8 cellular contexts compared by ENCODE assay signal in genomic region chr10:13586676-13587355, GRCh38. TPM values are rescaled to one million over a fixed set of nuclear protein-coding genes. Genes with fewer than 3 reads are reported as not detected.
DNase-seq lines count a peak whose midpoint lies in the region; ATAC-seq, FAIRE-seq and TF ChIP-seq lines count a peak whose summit lies in the region.

Gene PRPF18 (plus strand): TSS chr10:13586965. CDS start chr10:13587087, 122 bp downstream.

- CTCF ChIA-PET in CD8-positive, alpha-beta T cell (lab: Charles Lee), result interaction anchor here (1.0 to 1.8 kb wide), 4 partner anchors 18 to 236 kb away, joined by 3 to 5 read pairs (median 4); no protein-coding TSS in a partner anchor
- CTCF ChIA-PET in HepG2 (lab: Yijun Ruan, JAX; ENCODE audit: low intra/inter-chr PET ratio, low total read pairs), result no interaction called here

- no peaks in the 10 kb centered on the region for H4K20me1 ChIP-seq in HepG2 (ENCODE audit: insufficient read depth, low read length)

- no peak; the same call in 1 of the 2 replicates for TF ChIP-seq RAD21 in HepG2 (CRISPR knock-in tag; IDR thresholded peaks at IDR 0.05)

- peak within 1 kb of the TSS; percentile 99 for H3K27ac Mint-ChIP-seq in CD8-positive, alpha-beta T cell

- WGBS in HepG2 (ENCODE audit: low lambda C conversion rate), result under 1% methylated on average over 36 of the region's 38 CpGs

- peak; percentile 96 for TF ChIP-seq CTCF in CD8-positive, alpha-beta T cell (IDR thresholded peaks at IDR 0.05)
- peak; percentile 94 for TF ChIP-seq CTCF in HepG2 (CRISPR knock-in tag; IDR thresholded peaks at IDR 0.05)

- H3K27me3 Mint-ChIP-seq in CD8-positive, alpha-beta T cell (ENCODE audit: low read depth), result peaks cover 18% of the 10 kb centered on the region

- H3K4me3 Mint-ChIP-seq in CD8-positive, alpha-beta T cell, result peak within 1 kb of the TSS; percentile 100

- peaks cover 7% of the 10 kb centered on the region for H3K79me2 ChIP-seq in HepG2 (ENCODE audit: insufficient read depth, low read length)

- no TSS peak for BruUV-seq in HepG2 (replicated peaks; lab: Mats Ljungman, UMichigan)

- no peaks in the 10 kb centered on the region for H3K9me3 Mint-ChIP-seq in CD8-positive, alpha-beta T cell

- H3K4me1 Mint-ChIP-seq in CD8-positive, alpha-beta T cell (ENCODE audit: low read depth), result peaks cover 41% of the 10 kb centered on the region

- H3K9me3 ChIP-seq in CD8-positive, alpha-beta T cell (ENCODE audit: low read length), result no peaks in the 10 kb centered on the region
- H3K9me3 ChIP-seq in HepG2 (ENCODE audit: low read length), result no peaks in the 10 kb centered on the region

- H3K36me3 ChIP-seq in CD8-positive, alpha-beta T cell (ENCODE audit: insufficient read depth, low read length), result no peaks in the 10 kb centered on the region
- H3K36me3 ChIP-seq in HepG2 (replicated peaks in 1 of 2; ENCODE audit: control insufficient read depth in 1 of 2, insufficient read depth in 2 of 2, low read length in 2 of 2), result peaks cover 0 to 2% of the 10 kb centered on the region in 2 experiments; a peak in 2 of 5 replicates

- H3K4me1 ChIP-seq in CD8-positive, alpha-beta T cell (ENCODE audit: insufficient read depth, low read length), result peaks cover 16% of the 10 kb centered on the region
- H3K4me1 ChIP-seq in HepG2 (ENCODE audit: insufficient read depth, low read length), result peaks cover 32% of the 10 kb centered on the region

- peak within 1 kb of the TSS; percentile 94 for H2AFZ ChIP-seq in HepG2 (ENCODE audit: low read length)

- ATAC-seq in CD8-positive, alpha-beta T cell, result peak; percentile 99
- ATAC-seq in GM19438 (IDR thresholded peaks at IDR 0.05; ENCODE audit: low read depth, unreplicated experiment) (peak; percentile 99), HG03575 (IDR thresholded peaks at IDR 0.05; ENCODE audit: extremely low read depth, insufficient number of reproducible peaks, low FRiP score, unreplicated experiment) (peak; percentile 89), HepG2 (peak; percentile 97)

- H3K9ac ChIP-seq in HepG2 (ENCODE audit: insufficient read depth, low read depth, low read length), result peak within 1 kb of the TSS; percentile 74

- POLR2A ChIA-PET in CD8-positive, alpha-beta T cell (lab: Charles Lee), result interaction anchor here (0.5 to 1.4 kb wide), 7 partner anchors 31 to 1306 kb away, joined by 3 to 5 read pairs (median 4); partner anchors contain the start of gene SUV39H2
- POLR2A ChIA-PET in HepG2 (lab: Yijun Ruan, JAX), result interaction anchor here (1.2 kb wide), 1 partner anchor 13 kb away, joined by 4 read pairs; no protein-coding TSS in a partner anchor

- peak within 1 kb of the TSS; percentile 97 for H3K4me3 ChIP-seq in CD8-positive, alpha-beta T cell (ENCODE audit: low read depth, low read length)
- H3K4me3 ChIP-seq in HepG2 (replicated peaks in 1 of 3; ENCODE audit: insufficient read depth in 1 of 3, low read depth in 2 of 3, low read length in 3 of 3), result peak within 1 kb of the TSS; percentile 69 to 95 (median 89)

- peak; percentile 66 for FAIRE-seq in HepG2 (lab: Jason Lieb, UNC)

- H3K27ac ChIP-seq in CD8-positive, alpha-beta T cell (ENCODE audit: low read depth, low read length), result peak within 1 kb of the TSS; percentile 69
- H3K27ac ChIP-seq in HepG2 (ENCODE audit: extremely low read length, insufficient read depth, low read length), result peak within 1 kb of the TSS; percentile 25

- TF ChIP-seq POLR2A in HepG2 (IDR thresholded peaks at IDR 0.05; ENCODE audit: insufficient read depth in 1 of 2, low read depth in 2 of 2, low read length in 2 of 2), result peak; percentile 71

- in situ Hi-C loops in HepG2 (cut with HindIII; ENCODE audit: extremely low pct_ligation_motif_present, low pct_unique_long_range_greater_than_20kb), result no loop called here

- intact Hi-C loops in CD8-positive, alpha-beta T cell (cut with DNase I, micrococcal nuclease), result loop anchor here (1.0 to 10.0 kb wide), 17 partner anchors 190 to 1510 kb away; partner anchors contain the start of genes CDC123 (in 2 of the 2), DCLRE1C (in 2 of the 2), MCM10 (in 2 of the 2) and NUDT5 (in 2 of the 2)
- intact Hi-C loops in HepG2 (cut with micrococcal nuclease; ENCODE audit: unreplicated experiment), result loop anchor here (1.0 kb wide), 1 partner anchor 215 kb away; no protein-coding TSS in a partner anchor

- H3K36me3 Mint-ChIP-seq in CD8-positive, alpha-beta T cell, result peaks cover 15% of the 10 kb centered on the region

- DNase-seq in CD8-positive, alpha-beta T cell, result peak; percentile 92 to 97 (median 94)
- DNase-seq in NCI-H82 (lab: John Stamatoyannopoulos, UW) (peak; percentile 95), dermis microvascular lymphatic vessel endothelial cell (ENCODE audit: low read depth in 2 of 2) (peak; percentile 84 to 94), HepG2 (ENCODE audit: low spot score) (peak; percentile 92)
- DNase-seq in activated CD4-positive, alpha-beta T cell treated with anti-CD3 and anti-CD28 coated beads, Interleukin-2, amount 50 U/mL, for 48 hours, result peak; percentile 94 to 95
- DNase-seq in stimulated activated CD4-positive, alpha-beta T cell treated with anti-CD3 and anti-CD28 coated beads, Interleukin-4, amount 100 ng/mL, for 1 hour, result peak; percentile 96

- H3K4me2 ChIP-seq in HepG2 (ENCODE audit: low read depth, low read length), result peak within 1 kb of the TSS; percentile 77

- peaks cover 3% of the 10 kb centered on the region for H3K27me3 ChIP-seq in CD8-positive, alpha-beta T cell (ENCODE audit: insufficient read depth, low read length)
- H3K27me3 ChIP-seq in HepG2 (ENCODE audit: control insufficient read depth in 1 of 2, insufficient read depth in 2 of 2, low read length in 2 of 2), result peaks cover 0 to 8% of the 10 kb centered on the region in 2 experiments; a peak in 1 of 5 replicates

- peak in 1 of 2 experiments; percentile 19; a peak in 1 of 4 replicates for TF ChIP-seq EP300 in HepG2 (IDR thresholded peaks at IDR 0.05; ENCODE audit: low read depth in 2 of 2, low read length in 2 of 2)
- TF ChIP-seq EP300 in HepG2 (CRISPR knock-in tag; IDR thresholded peaks at IDR 0.05; ENCODE audit: borderline replicate concordance), result no peak; the same call in 1 of the 2 replicates

TF ChIP-seq in HepG2, 621 proteins besides CTCF, POLR2A, EP300 and RAD21 (continues in another document):
- peak; percentile 98 for TF ChIP-seq POGZ (CRISPR knock-in tag; IDR thresholded peaks at IDR 0.05)
- TF ChIP-seq ZNF703 (CRISPR knock-in tag; IDR thresholded peaks at IDR 0.05; ENCODE audit: borderline replicate concordance), result no peak
- peak; percentile 56; the same call in 1 of the 2 replicates for TF ChIP-seq DRAP1 (CRISPR knock-in tag; IDR thresholded peaks at IDR 0.05)
- TF ChIP-seq ZZZ3 (CRISPR knock-in tag; IDR thresholded peaks at IDR 0.05; ENCODE audit: borderline replicate concordance), result peak; percentile 66; the same call in 1 of the 2 replicates
- peak; percentile 60; the same call in 1 of the 2 replicates for TF ChIP-seq ZNF639 (CRISPR knock-in tag; conservative IDR thresholded peaks at IDR 0.05)
- no peak for TF ChIP-seq ETS1 (CRISPR knock-in tag; IDR thresholded peaks at IDR 0.05)
- TF ChIP-seq KAT8 (CRISPR knock-in tag; IDR thresholded peaks at IDR 0.05), result peak; percentile 99

RNA-seq across cellular contexts. Expression of gene PRPF18, which starts in this region (rescaled TPM):
- total RNA-seq in CD8-positive, alpha-beta T cell, result 10 to 100 TPM; 29.4 to 29.6 TPM
- 15.9 and 19.0 TPM in 2 replicates for total RNA-seq in dermis microvascular lymphatic vessel endothelial cell
- total RNA-seq in HepG2 (2016; rRNA removed; fragmentation: Illumina TruSeq; extraction: Trizol), result 17.2 and 24.7 TPM in 2 replicates
- 7.8 and 9.1 TPM in 2 replicates for total RNA-seq in HepG2 (2016; cell fraction: cytosol; rRNA removed; fragmentation: Illumina TruSeq; extraction: Trizol; ENCODE audit: low read depth)
- total RNA-seq in HepG2 (2016; cell fraction: insoluble cytoplasmic fraction; rRNA removed; fragmentation: Illumina TruSeq; extraction: Trizol), result 21.2 and 25.5 TPM in 2 replicates
- 12.4 and 13.8 TPM in 2 replicates for total RNA-seq in HepG2 (2016; cell fraction: membrane; rRNA removed; fragmentation: Illumina TruSeq; extraction: Trizol)
- 18.7 and 19.1 TPM in 2 replicates for total RNA-seq in HepG2 (2016; cell fraction: nucleus; rRNA removed; fragmentation: Illumina TruSeq; extraction: Trizol)
- 4.4 and 6.1 TPM in 2 replicates for polyA plus RNA-seq in HepG2 (2011; rRNA removed)
- 3.0 and 3.7 TPM in 2 replicates for polyA plus RNA-seq in HepG2 (2011; cell fraction: cytosol; rRNA removed)
- polyA plus RNA-seq in HepG2 (2011; cell fraction: nucleus; rRNA removed), result 4.5 and 6.1 TPM in 2 replicates
- polyA plus RNA-seq in HepG2 (2012), result 7.6 and 9.8 TPM in 2 replicates
- polyA plus RNA-seq in HepG2 (2016; cell fraction: cytosol; fragmentation: Illumina TruSeq; extraction: Trizol; ENCODE audit: low read depth), result 5.7 and 7.2 TPM in 2 replicates
- 20.8 and 21.3 TPM in 2 replicates for polyA plus RNA-seq in HepG2 (2016; cell fraction: insoluble cytoplasmic fraction; fragmentation: Illumina TruSeq; extraction: Trizol; ENCODE audit: low read depth)
- polyA plus RNA-seq in HepG2 (2016; cell fraction: membrane; fragmentation: Illumina TruSeq; extraction: Trizol; ENCODE audit: low read depth), result 7.3 and 9.4 TPM in 2 replicates
- 11.4 and 11.7 TPM in 2 replicates for polyA plus RNA-seq in HepG2 (2016; cell fraction: nucleus; fragmentation: Illumina TruSeq; extraction: Trizol; ENCODE audit: insufficient read depth, low read depth)
- 0.80 and 2.3 TPM in 2 replicates for polyA minus RNA-seq in HepG2 (2011; rRNA and poly(A)+ RNA removed; ENCODE audit: low replicate concordance)
- polyA minus RNA-seq in HepG2 (2011; cell fraction: cytosol; rRNA and poly(A)+ RNA removed), result 2.6 and 4.7 TPM in 2 replicates
- 28.2 and 32.6 TPM in 2 replicates for polyA minus RNA-seq in HepG2 (2011; cell fraction: nucleus; rRNA and poly(A)+ RNA removed)

Comparison
In these comparisons a context has a peak if more than half of its experiments do, and no peak if none do; other contexts are left out.
1. Peak in every context shown above with its lines: DNase-seq, ATAC-seq, H3K4me3 ChIP-seq and H3K27ac ChIP-seq.